In genomic region chr5:115295775-115296129, GRCh38 we compare ENCODE assay signal across 8 cellular contexts. TPM values are rescaled to one million over a fixed set of nuclear protein-coding genes. Genes with fewer than 3 reads are reported as not detected.
DNase-seq lines count a peak whose midpoint lies in the region; ATAC-seq and TF ChIP-seq lines count a peak whose summit lies in the region.

No MANE protein-coding gene starts in this region.

- H3K36me3 Mint-ChIP-seq in activated CD4-positive, alpha-beta T cell treated with anti-CD3 and anti-CD28 coated beads for 36 hours (ENCODE audit: low read depth): peaks cover 2% of the 10 kb centered on the region

- H3K9me3 ChIP-seq in MG63 (peaks cover 9% of the 10 kb centered on the region; the same call in 1 of the 2 replicates), mucosa of stomach (ENCODE audit: control insufficient read depth, low read length) (no peaks in the 10 kb centered on the region)

- CTCF ChIA-PET in activated CD4-positive, alpha-beta T cell treated with anti-CD3 and anti-CD28 coated beads for 36 hours (lab: Charles Lee): interaction anchor here (1.2 to 1.6 kb wide), 3 partner anchors 9 to 339 kb away, joined by 3 to 7 read pairs (median 3); no protein-coding TSS in a partner anchor

- peak overlapping the region; percentile 44 for H3K27ac Mint-ChIP-seq in activated CD4-positive, alpha-beta T cell treated with anti-CD3 and anti-CD28 coated beads for 36 hours

- H3K9me3 Mint-ChIP-seq in activated CD4-positive, alpha-beta T cell treated with anti-CD3 and anti-CD28 coated beads for 36 hours (ENCODE audit: low read depth): peaks cover 2% of the 10 kb centered on the region

- no peaks in the 10 kb centered on the region for H3K36me3 ChIP-seq in MG63
- H3K36me3 ChIP-seq in mucosa of stomach (ENCODE audit: control insufficient read depth, insufficient read depth, low read length): no peaks in the 10 kb centered on the region

- H3K27ac ChIP-seq in coronary artery: peak overlapping the region; percentile 7 to 73

- H3K9ac ChIP-seq in mucosa of stomach (ENCODE audit: low read length): peak overlapping the region; percentile 68

- peaks cover 3% of the 10 kb centered on the region for H3K27me3 Mint-ChIP-seq in activated CD4-positive, alpha-beta T cell treated with anti-CD3 and anti-CD28 coated beads for 36 hours

- DNase-seq in activated CD4-positive, alpha-beta T cell treated with anti-CD3 and anti-CD28 coated beads for 36 hours: no peak
- no peak for DNase-seq in activated CD4-positive, alpha-beta T cell treated with anti-CD3 and anti-CD28 coated beads for 48 hours
- DNase-seq in MG63: peak; percentile 5
- DNase-seq in coronary artery (ENCODE audit: low spot score): no peak
- DNase-seq in activated effector memory CD4-positive, alpha-beta T cell treated with anti-CD3 and anti-CD28 coated beads, Interleukin-2, amount 50 U/mL, for 16 hours: no peak
- DNase-seq in activated CD4-positive, alpha-beta T cell treated with anti-CD3 and anti-CD28 coated beads, Interleukin-2, amount 50 U/mL, for 1 hour: no peak

- H3K4me1 ChIP-seq in mucosa of stomach (ENCODE audit: control insufficient read depth, insufficient read depth, low read length): no peaks in the 10 kb centered on the region

- ATAC-seq in activated CD4-positive, alpha-beta T cell treated with anti-CD3 and anti-CD28 coated beads for 36 hours: no peak
- ATAC-seq in HG02938 (IDR thresholded peaks at IDR 0.05; ENCODE audit: unreplicated experiment): no peak

- POLR2A ChIA-PET in activated CD4-positive, alpha-beta T cell treated with anti-CD3 and anti-CD28 coated beads for 36 hours (lab: Charles Lee): no interaction called here

- H3K4me1 Mint-ChIP-seq in activated CD4-positive, alpha-beta T cell treated with anti-CD3 and anti-CD28 coated beads for 36 hours: peaks cover 7% of the 10 kb centered on the region

- peak overlapping the region; percentile 77 for H3K4me3 Mint-ChIP-seq in activated CD4-positive, alpha-beta T cell treated with anti-CD3 and anti-CD28 coated beads for 36 hours

- intact Hi-C loops in activated CD4-positive, alpha-beta T cell treated with anti-CD3 and anti-CD28 coated beads for 36 hours (cut with DNase I, micrococcal nuclease): loop anchor here (1.0 to 10.0 kb wide), 8 partner anchors 33 to 792 kb away; partner anchors contain the start of genes AP3S1 (in 2 of the 2), ATG12 (in 2 of the 2), COMMD10 (in 2 of the 2) and FEM1C (in 2 of the 2)

- H3K4me3 ChIP-seq in MG63 (peak overlapping the region; percentile 92), coronary artery (peak overlapping the region; percentile 99), mucosa of stomach (ENCODE audit: low read length) (peak overlapping the region; percentile 43)

- TF ChIP-seq CTCF in coronary artery (IDR thresholded peaks at IDR 0.05): no peak

- H3K27me3 ChIP-seq in MG63 (no peaks in the 10 kb centered on the region), mucosa of stomach (ENCODE audit: control insufficient read depth, insufficient read depth, low read length) (no peaks in the 10 kb centered on the region)

RNA-seq across cellular contexts. Expression of gene CCDC112, which starts 0.7 kb away (rescaled TPM):
- total RNA-seq in activated CD4-positive, alpha-beta T cell treated with anti-CD3 and anti-CD28 coated beads for 36 hours: 1 to 10 TPM; 2.2 to 4.1 TPM
- total RNA-seq in MG63 (2014; rRNA removed; shearing (Covaris generic); ENCODE audit: low replicate concordance): 13.9 and 20.8 TPM in 2 replicates

RNA-seq across cellular contexts. Expression of gene PGGT1B, which starts 33.1 kb away (rescaled TPM):
- 10 to 100 TPM; 38.9 to 44.3 TPM for total RNA-seq in activated CD4-positive, alpha-beta T cell treated with anti-CD3 and anti-CD28 coated beads for 36 hours
- 15.3 and 17.3 TPM in 2 replicates for total RNA-seq in MG63 (2014; rRNA removed; shearing (Covaris generic); ENCODE audit: low replicate concordance)

Comparison
In these comparisons a context has a peak if more than half of its experiments do, and no peak if none do; other contexts are left out.
1. H3K4me3 ChIP-seq: peak in every context shown above with its lines; median percentile 99 in coronary artery; 92 in MG63; 43 in mucosa of stomach.